Comparison of ENCODE assay signal across 21 cellular contexts in genomic region chr16:2910441-2910840, GRCh38. TPM values are rescaled to one million over a fixed set of nuclear protein-coding genes. Genes with fewer than 3 reads are reported as not detected.
DNase-seq lines count a peak whose midpoint lies in the region; ATAC-seq, FAIRE-seq and TF ChIP-seq lines count a peak whose summit lies in the region.
"Had no signal": no experiment of that assay in that cellular context is flagged by ENCODE, and none has a peak within 500 bp of the region (broad histone marks: within the 10 kb centered on the region; RNA-seq: fewer than 3 reads in every experiment).

No MANE protein-coding gene starts in this region.

- no peak overlapping the region for H3K9ac ChIP-seq in K562 (ENCODE audit: insufficient read depth in 1 of 2, low read depth in 2 of 2, low read length in 2 of 2)

- POLR2A ChIA-PET in CD4-positive, alpha-beta T cell (lab: Charles Lee), result interaction anchor here (3.7 kb wide), 1 partner anchor 27 kb away, joined by 60 read pairs; the partner anchor contains the start of gene FLYWCH2
- POLR2A ChIA-PET in K562 (lab: Yijun Ruan, JAX), result no interaction called here
- POLR2A ChIA-PET in naive thymus-derived CD4-positive, alpha-beta T cell (lab: Charles Lee), result interaction anchor here (0.6 to 4.2 kb wide), 3 partner anchors 10 to 36 kb away, joined by 3 to 37 read pairs (median 8); partner anchors contain the start of gene FLYWCH2

- intact Hi-C loops in CD4-positive, alpha-beta T cell (cut with DNase I, micrococcal nuclease), result loop anchor here in 1 of 2 experiments (5.0 kb wide), 1 partner anchor 72 kb away; the partner anchor contains the start of gene PKMYT1
- intact Hi-C loops in K562 (cut with micrococcal nuclease), result no loop called here
- intact Hi-C loops in naive thymus-derived CD4-positive, alpha-beta T cell (cut with micrococcal nuclease), result loop anchor here in 1 of 2 donors (5.0 kb wide), 3 partner anchors 72 to 238 kb away; partner anchors contain the start of genes HCFC1R1, PKMYT1, THOC6 and TNFRSF12A

- no peaks in the 10 kb centered on the region for H4K20me1 ChIP-seq in K562 (replicated peaks; ENCODE audit: control insufficient read depth, insufficient read depth, low read length)

- no peak for TF ChIP-seq RAD21 in K562 (CRISPR knock-in tag; conservative IDR thresholded peaks at IDR 0.05 in 1 of 2, IDR thresholded peaks at IDR 0.05 in 1 of 2)

- H3K4me2 ChIP-seq in K562 (ENCODE audit: insufficient read depth, low read length), result no peak overlapping the region

- no peak overlapping the region for H3K4me3 ChIP-seq in K562
- no peak overlapping the region for H3K4me3 ChIP-seq in naive thymus-derived CD4-positive, alpha-beta T cell (ENCODE audit: low read length)

- CTCF ChIA-PET in CD4-positive, alpha-beta T cell (lab: Charles Lee), result interaction anchor here (1.1 to 4.0 kb wide), 2 partner anchors 17 to 36 kb away, joined by 4 to 19 read pairs; no protein-coding TSS in a partner anchor
- CTCF ChIA-PET in K562 (lab: Yijun Ruan, JAX; ENCODE audit: low intra/inter-chr PET ratio), result no interaction called here
- CTCF ChIA-PET in naive thymus-derived CD4-positive, alpha-beta T cell (lab: Charles Lee), result interaction anchor here (2.0 kb wide), 1 partner anchor 10 kb away, joined by 4 read pairs; no protein-coding TSS in a partner anchor

- peaks cover 20 to 44% of the 10 kb centered on the region in 2 experiments for H3K4me1 ChIP-seq in K562 (replicated peaks in 1 of 2; ENCODE audit: control insufficient read depth in 2 of 2, insufficient read depth in 2 of 2, low read length in 2 of 2)
- peaks cover 14 to 15% of the 10 kb centered on the region in 2 donors for H3K4me1 ChIP-seq in naive thymus-derived CD4-positive, alpha-beta T cell (ENCODE audit: control insufficient read depth in 2 of 2, insufficient read depth in 2 of 2, low read length in 2 of 2)

- H3K4me3 Mint-ChIP-seq in CD4-positive, alpha-beta T cell, result peak overlapping the region; percentile 74
- H3K4me3 Mint-ChIP-seq in naive thymus-derived CD4-positive, alpha-beta T cell, result peak overlapping the region; percentile 50 to 94 (median 89)

- H3K4me1 Mint-ChIP-seq in CD4-positive, alpha-beta T cell (ENCODE audit: low read depth), result peaks cover 46% of the 10 kb centered on the region
- H3K4me1 Mint-ChIP-seq in naive thymus-derived CD4-positive, alpha-beta T cell, result peaks cover 18 to 51% (median 42%) of the 10 kb centered on the region in 7 donors

- no peaks in the 10 kb centered on the region for H3K9me3 ChIP-seq in CD4-positive, alpha-beta T cell (ENCODE audit: control insufficient read depth, low read length)
- H3K9me3 ChIP-seq in K562 (replicated peaks; ENCODE audit: control insufficient read depth, insufficient read depth, low read depth, low read length), result no peaks in the 10 kb centered on the region
- no peaks in the 10 kb centered on the region for H3K9me3 ChIP-seq in naive thymus-derived CD4-positive, alpha-beta T cell (ENCODE audit: control insufficient read depth in 2 of 3, low read length in 3 of 3)
- H3K9me3 ChIP-seq: right lobe of liver had no signal

- TF ChIP-seq EP300 in K562 (IDR thresholded peaks at IDR 0.05; ENCODE audit: low read length), result no peak

- no peak for TF ChIP-seq POLR2A in K562 (conservative IDR thresholded peaks at IDR 0.05)

- H3K27me3 ChIP-seq in CD4-positive, alpha-beta T cell (ENCODE audit: control insufficient read depth, insufficient read depth, low read length), result no peaks in the 10 kb centered on the region
- H3K27me3 ChIP-seq in K562 (ENCODE audit: control insufficient read depth in 2 of 2, insufficient read depth in 2 of 2, low read length in 2 of 2), result no peaks in the 10 kb centered on the region
- H3K27me3 ChIP-seq in naive thymus-derived CD4-positive, alpha-beta T cell (ENCODE audit: control insufficient read depth in 2 of 2, insufficient read depth in 2 of 2, low read length in 2 of 2), result no peaks in the 10 kb centered on the region
- H3K27me3 ChIP-seq: right lobe of liver had no signal

- no peak overlapping the region for H3K27ac ChIP-seq in CD4-positive, alpha-beta T cell (ENCODE audit: low read depth, low read length)
- H3K27ac ChIP-seq in K562 (ENCODE audit: extremely low read depth, low read depth, low read length), result no peak overlapping the region
- H3K27ac ChIP-seq in naive thymus-derived CD4-positive, alpha-beta T cell (ENCODE audit: low read depth, low read length), result no peak overlapping the region
- H3K27ac ChIP-seq: right lobe of liver had no signal

- peaks cover 11% of the 10 kb centered on the region; the same call in 2 of the 3 replicates for H3K36me3 ChIP-seq in K562 (ENCODE audit: control insufficient read depth, insufficient read depth, low read length)
- peaks cover 0 to 10% (median 0%) of the 10 kb centered on the region in 3 experiments for H3K36me3 ChIP-seq in naive thymus-derived CD4-positive, alpha-beta T cell (ENCODE audit: control insufficient read depth in 2 of 3, insufficient read depth in 3 of 3, low read length in 3 of 3)

- DNase-seq in CD4-positive, alpha-beta T cell, result no peak
- DNase-seq in GM03348 (ENCODE audit: low spot score) (peak; percentile 13), K562 (ENCODE audit: extremely low read depth in 1 of 4, low spot score in 3 of 4) (no peak), COR-L47 (lab: John Stamatoyannopoulos, UW) (no peak), cerebellar nuclear complex (lab: John Stamatoyannopoulos, UW) (no peak), amygdala (lab: John Stamatoyannopoulos, UW) (no peak)
- no peak for DNase-seq in naive thymus-derived CD4-positive, alpha-beta T cell
- DNase-seq: activated effector memory CD4-positive, alpha-beta T cell treated with anti-CD3 and anti-CD28 coated beads, Interleukin-2, amount 50 U/mL, for 16 hours; caudate nucleus; GDM1; hippocampal formation; NCI-H2081; right lobe of liver; RPMI8226; stimulated activated CD4-positive, alpha-beta T cell treated with anti-CD3 and anti-CD28 coated beads, Interleukin-2, amount 100 ng/mL, for 48 hours; T1000 had no signal

- no TSS peak for BruUV-seq in K562 (replicated peaks; lab: Mats Ljungman, UMichigan)

- peak overlapping the region; percentile 83 for H3K27ac Mint-ChIP-seq in CD4-positive, alpha-beta T cell
- peak overlapping the region in 2 of 9 donors; percentile 69 to 80 for H3K27ac Mint-ChIP-seq in naive thymus-derived CD4-positive, alpha-beta T cell

- no peak for ATAC-seq in CD4-positive, alpha-beta T cell (ENCODE audit: poor library complexity)
- no peak for ATAC-seq in K562
- no peak for ATAC-seq in naive thymus-derived CD4-positive, alpha-beta T cell
- no peak for ATAC-seq in GM18517 (IDR thresholded peaks at IDR 0.05; ENCODE audit: unreplicated experiment)
- ATAC-seq: left lobe of liver, right lobe of liver had no signal

- H3K36me3 Mint-ChIP-seq in CD4-positive, alpha-beta T cell (ENCODE audit: low read depth), result peaks cover 20% of the 10 kb centered on the region
- peaks cover 0 to 6% (median 0%) of the 10 kb centered on the region in 5 donors for H3K36me3 Mint-ChIP-seq in naive thymus-derived CD4-positive, alpha-beta T cell

- H2AFZ ChIP-seq in K562 (ENCODE audit: low read depth, low read length), result peak overlapping the region; percentile 44

- TF ChIP-seq CTCF in CD4-positive, alpha-beta T cell (IDR thresholded peaks at IDR 0.05), result no peak
- no peak for TF ChIP-seq CTCF in K562 (IDR thresholded peaks at IDR 0.05 in 2 of 3, conservative IDR thresholded peaks at IDR 0.05 in 1 of 3; ENCODE audit: insufficient read depth in 2 of 3, low read depth in 1 of 3, low read length in 3 of 3)

- H3K79me2 ChIP-seq in K562 (ENCODE audit: control insufficient read depth, insufficient read depth, low read length), result peaks cover 16% of the 10 kb centered on the region

- no peaks in the 10 kb centered on the region for H3K27me3 Mint-ChIP-seq in CD4-positive, alpha-beta T cell
- peaks cover 0 to 10% (median 0%) of the 10 kb centered on the region in 5 donors for H3K27me3 Mint-ChIP-seq in naive thymus-derived CD4-positive, alpha-beta T cell

- no peaks in the 10 kb centered on the region for H3K9me3 Mint-ChIP-seq in CD4-positive, alpha-beta T cell
- no peaks in the 10 kb centered on the region for H3K9me3 Mint-ChIP-seq in naive thymus-derived CD4-positive, alpha-beta T cell

- in situ Hi-C loops in K562 (cut with MboI), result loop anchor here (5.0 kb wide), 1 partner anchor 38 kb away; no protein-coding TSS in a partner anchor

- WGBS in K562 (ENCODE audit: insufficient coverage, low coverage, missing lambda C conversion rate), result 34% methylated on average over 4 of the region's 4 CpGs

- no peaks in the 10 kb centered on the region for H3K9me1 ChIP-seq in K562 (ENCODE audit: control insufficient read depth, insufficient read depth, low read length)

- no peak for FAIRE-seq in K562 (lab: Jason Lieb, UNC)
- FAIRE-seq: HTR-8/SVneo had no signal

RNA-seq across cellular contexts. Expression of gene FLYWCH1, which starts 1.3 kb away (rescaled TPM):
- 10 to 100 TPM; 84.8 to 97.0 TPM for total RNA-seq in CD4-positive, alpha-beta T cell
- total RNA-seq in K562 (2011; cell fraction: chromatin; rRNA removed; ENCODE audit: low replicate concordance), result 17.5 and 43.7 TPM in 2 replicates
- 32.5 and 32.6 TPM in 2 replicates for total RNA-seq in K562 (2011; cell fraction: nucleolus; rRNA removed)
- total RNA-seq in K562 (2011; cell fraction: nucleoplasm; rRNA removed), result 23.0 and 25.4 TPM in 2 replicates
- total RNA-seq in K562 (2014; rRNA removed) (27.0 and 32.8 TPM in 2 replicates), K562 (2014; rRNA removed; fragmentation: Illumina TruSeq; extraction: Trizol) (2.2 and 2.5 TPM in 2 replicates), K562 (2015; rRNA removed; fragmentation: Illumina TruSeq; extraction: Trizol) (10.3 and 11.3 TPM in 2 replicates), K562 (2021) (32.7 and 33.6 TPM in 2 replicates)
- polyA plus RNA-seq in K562 (2011; rRNA removed) (6.1 and 8.4 TPM in 2 replicates), K562 (2014; fragmentation: Illumina TruSeq; extraction: Trizol) (11.6 and 13.2 TPM in 2 replicates), K562 (2014; fragmentation: Nextera tagmentation; extraction: Ambion mirVana) (under 1 TPM; 0.18 to 0.52 TPM), K562 (2014; rRNA removed) (18.7 and 20.4 TPM in 2 replicates)
- 11.7 and 27.6 TPM in 2 replicates for polyA plus RNA-seq in K562 (2011; cell fraction: cytosol; rRNA removed)
- polyA plus RNA-seq in K562 (2011; cell fraction: nucleus; rRNA removed), result 18.7 and 32.5 TPM in 2 replicates
- polyA plus RNA-seq in K562 (2012), result 15.4 and 25.6 TPM in 2 replicates
- polyA minus RNA-seq in K562 (2011; rRNA and poly(A)+ RNA removed), result 2.1 and 5.8 TPM in 2 replicates
- polyA minus RNA-seq in K562 (2011; cell fraction: cytosol; rRNA and poly(A)+ RNA removed), result 8.8 and 13.6 TPM in 2 replicates
- polyA minus RNA-seq in K562 (2011; cell fraction: nucleus; rRNA and poly(A)+ RNA removed), result 10.6 and 11.7 TPM in 2 replicates
- 100 to 1,000 TPM in 2 of 5 experiments, 10 to 100 TPM in 3; 48.6 to 149 (median 87.0) TPM for total RNA-seq in naive thymus-derived CD4-positive, alpha-beta T cell
- 10 to 100 TPM; 12.4 to 30.0 TPM for polyA plus RNA-seq in naive thymus-derived CD4-positive, alpha-beta T cell

RNA-seq across cellular contexts. Expression of gene FLYWCH2, which starts 27.4 kb away (rescaled TPM):
- 1 to 10 TPM; 7.8 to 8.1 TPM for total RNA-seq in CD4-positive, alpha-beta T cell
- total RNA-seq in K562 (2011; cell fraction: chromatin; rRNA removed; ENCODE audit: low replicate concordance), result 2.1 and 5.8 TPM in 2 replicates
- total RNA-seq in K562 (2011; cell fraction: nucleolus; rRNA removed), result 5.5 and 7.5 TPM in 2 replicates
- total RNA-seq in K562 (2011; cell fraction: nucleoplasm; rRNA removed), result 3.2 and 5.1 TPM in 2 replicates
- total RNA-seq in K562 (2014; rRNA removed) (55.5 and 69.2 TPM in 2 replicates), K562 (2014; rRNA removed; fragmentation: Illumina TruSeq; extraction: Trizol) (3.5 and 4.8 TPM in 2 replicates), K562 (2015; rRNA removed; fragmentation: Illumina TruSeq; extraction: Trizol) (24.2 and 28.0 TPM in 2 replicates), K562 (2021) (25.4 and 28.4 TPM in 2 replicates)
- polyA plus RNA-seq in K562 (2011; rRNA removed) (7.6 and 11.4 TPM in 2 replicates), K562 (2014; fragmentation: Illumina TruSeq; extraction: Trizol) (5.8 and 22.3 TPM in 2 replicates), K562 (2014; fragmentation: Nextera tagmentation; extraction: Ambion mirVana) (1 to 10 TPM in 1 of 2 experiments, under 1 TPM in 1; 0.70 to 1.4 TPM), K562 (2014; rRNA removed) (45.7 and 52.6 TPM in 2 replicates)
- 18.7 and 38.7 TPM in 2 replicates for polyA plus RNA-seq in K562 (2011; cell fraction: cytosol; rRNA removed)
- polyA plus RNA-seq in K562 (2011; cell fraction: nucleus; rRNA removed), result 9.2 and 10.8 TPM in 2 replicates
- polyA plus RNA-seq in K562 (2012), result 21.3 and 30.5 TPM in 2 replicates
- polyA minus RNA-seq in K562 (2011; rRNA and poly(A)+ RNA removed), result 0.96 and 1.9 TPM in 2 replicates
- polyA minus RNA-seq in K562 (2011; cell fraction: cytosol; rRNA and poly(A)+ RNA removed), result 8.5 and 10.3 TPM in 2 replicates
- polyA minus RNA-seq in K562 (2011; cell fraction: nucleus; rRNA and poly(A)+ RNA removed), result 2.6 and 4.6 TPM in 2 replicates
- 10 to 100 TPM; 13.6 to 30.4 (median 24.0) TPM for total RNA-seq in naive thymus-derived CD4-positive, alpha-beta T cell
- polyA plus RNA-seq in naive thymus-derived CD4-positive, alpha-beta T cell, result 10 to 100 TPM; 24.8 to 26.8 TPM

RNA-seq across cellular contexts. Expression of gene PRSS22, which starts 52.5 kb away (rescaled TPM):
- 1 to 10 TPM in 1 of 2 experiments, under 1 TPM in 1; 0.93 to 1.1 TPM for total RNA-seq in CD4-positive, alpha-beta T cell
- total RNA-seq in K562 (2011; cell fraction: chromatin; rRNA removed; ENCODE audit: low replicate concordance), result not detected in 2 replicates
- not detected in 2 replicates for total RNA-seq in K562 (2011; cell fraction: nucleolus; rRNA removed)
- not detected in 2 replicates for total RNA-seq in K562 (2011; cell fraction: nucleoplasm; rRNA removed)
- not detected in 2 replicates for total RNA-seq in K562 (2014; rRNA removed)
- total RNA-seq in K562 (2014; rRNA removed; fragmentation: Illumina TruSeq; extraction: Trizol), result not detected in 2 replicates
- not detected in 2 replicates for total RNA-seq in K562 (2015; rRNA removed; fragmentation: Illumina TruSeq; extraction: Trizol)
- not detected in 2 replicates for total RNA-seq in K562 (2021)
- polyA plus RNA-seq in K562 (2011; rRNA removed), result 0.13 TPM in 1 of 2 replicates, not detected in the other
- polyA plus RNA-seq in K562 (2011; cell fraction: cytosol; rRNA removed), result 0.07 TPM in 1 of 2 replicates, not detected in the other
- 0.29 and 0.97 TPM in 2 replicates for polyA plus RNA-seq in K562 (2011; cell fraction: nucleus; rRNA removed)
- polyA plus RNA-seq in K562 (2012), result 0.24 TPM in 1 of 2 replicates, not detected in the other
- polyA plus RNA-seq in K562 (2014; fragmentation: Illumina TruSeq; extraction: Trizol), result not detected in 2 replicates
- polyA plus RNA-seq in K562 (2014; fragmentation: Nextera tagmentation; extraction: Ambion mirVana), result not detected
- 0.42 TPM in 1 of 2 replicates, not detected in the other for polyA plus RNA-seq in K562 (2014; rRNA removed)
- not detected in 2 replicates for polyA minus RNA-seq in K562 (2011; rRNA and poly(A)+ RNA removed)
- polyA minus RNA-seq in K562 (2011; cell fraction: cytosol; rRNA and poly(A)+ RNA removed), result not detected in 2 replicates
- not detected in 2 replicates for polyA minus RNA-seq in K562 (2011; cell fraction: nucleus; rRNA and poly(A)+ RNA removed)
- total RNA-seq in naive thymus-derived CD4-positive, alpha-beta T cell, result under 1 TPM in 2 of 5 experiments, not detected in 3; 0.59 to 0.72 TPM
- polyA plus RNA-seq in naive thymus-derived CD4-positive, alpha-beta T cell, result not detected
- total RNA-seq: myocyte had no signal

RNA-seq across cellular contexts. Expression of gene KREMEN2, which starts 53.6 kb away (rescaled TPM):
- total RNA-seq in CD4-positive, alpha-beta T cell, result not detected
- 1.7 and 9.3 TPM in 2 replicates for total RNA-seq in K562 (2011; cell fraction: chromatin; rRNA removed; ENCODE audit: low replicate concordance)
- 17.9 and 19.0 TPM in 2 replicates for total RNA-seq in K562 (2011; cell fraction: nucleolus; rRNA removed)
- 5.8 and 6.7 TPM in 2 replicates for total RNA-seq in K562 (2011; cell fraction: nucleoplasm; rRNA removed)
- total RNA-seq in K562 (2014; rRNA removed), result 7.7 and 8.6 TPM in 2 replicates
- total RNA-seq in K562 (2014; rRNA removed; fragmentation: Illumina TruSeq; extraction: Trizol), result 0.67 and 0.84 TPM in 2 replicates
- total RNA-seq in K562 (2015; rRNA removed; fragmentation: Illumina TruSeq; extraction: Trizol), result 1.5 and 2.0 TPM in 2 replicates
- 7.6 and 8.2 TPM in 2 replicates for total RNA-seq in K562 (2021)
- polyA plus RNA-seq in K562 (2011; rRNA removed), result 1.4 and 3.1 TPM in 2 replicates
- 3.1 and 10.2 TPM in 2 replicates for polyA plus RNA-seq in K562 (2011; cell fraction: cytosol; rRNA removed)
- 14.7 and 20.3 TPM in 2 replicates for polyA plus RNA-seq in K562 (2011; cell fraction: nucleus; rRNA removed)
- 1.2 and 3.0 TPM in 2 replicates for polyA plus RNA-seq in K562 (2012)
- 0.25 and 1.5 TPM in 2 replicates for polyA plus RNA-seq in K562 (2014; fragmentation: Illumina TruSeq; extraction: Trizol)
- under 1 TPM in 1 of 2 experiments, not detected in 1; 0.04 TPM for polyA plus RNA-seq in K562 (2014; fragmentation: Nextera tagmentation; extraction: Ambion mirVana)
- 7.1 and 7.5 TPM in 2 replicates for polyA plus RNA-seq in K562 (2014; rRNA removed)
- 0.21 and 0.30 TPM in 2 replicates for polyA minus RNA-seq in K562 (2011; rRNA and poly(A)+ RNA removed)
- 2.8 and 2.9 TPM in 2 replicates for polyA minus RNA-seq in K562 (2011; cell fraction: cytosol; rRNA and poly(A)+ RNA removed)
- polyA minus RNA-seq in K562 (2011; cell fraction: nucleus; rRNA and poly(A)+ RNA removed), result 2.4 and 2.9 TPM in 2 replicates
- total RNA-seq in naive thymus-derived CD4-positive, alpha-beta T cell, result not detected
- not detected for polyA plus RNA-seq in naive thymus-derived CD4-positive, alpha-beta T cell
- total RNA-seq: left lobe of liver, right lobe of liver, ureter had no signal

RNA-seq across cellular contexts. Expression of gene PAQR4, which starts 58.7 kb away (rescaled TPM):
- under 1 TPM; 0.39 to 0.44 TPM for total RNA-seq in CD4-positive, alpha-beta T cell
- 19.5 and 61.4 TPM in 2 replicates for total RNA-seq in K562 (2011; cell fraction: chromatin; rRNA removed; ENCODE audit: low replicate concordance)
- 51.0 and 53.6 TPM in 2 replicates for total RNA-seq in K562 (2011; cell fraction: nucleolus; rRNA removed)
- 31.3 and 34.3 TPM in 2 replicates for total RNA-seq in K562 (2011; cell fraction: nucleoplasm; rRNA removed)
- total RNA-seq in K562 (2014; rRNA removed), result 25.3 and 30.1 TPM in 2 replicates
- total RNA-seq in K562 (2014; rRNA removed; fragmentation: Illumina TruSeq; extraction: Trizol), result 8.2 and 10.7 TPM in 2 replicates
- total RNA-seq in K562 (2015; rRNA removed; fragmentation: Illumina TruSeq; extraction: Trizol), result 19.5 and 22.0 TPM in 2 replicates
- total RNA-seq in K562 (2021), result 40.4 TPM in 2 replicates
- 11.6 and 14.6 TPM in 2 replicates for polyA plus RNA-seq in K562 (2011; rRNA removed)
- 16.4 and 41.9 TPM in 2 replicates for polyA plus RNA-seq in K562 (2011; cell fraction: cytosol; rRNA removed)
- polyA plus RNA-seq in K562 (2011; cell fraction: nucleus; rRNA removed), result 40.3 and 69.3 TPM in 2 replicates
- 21.4 and 26.0 TPM in 2 replicates for polyA plus RNA-seq in K562 (2012)
- polyA plus RNA-seq in K562 (2014; fragmentation: Illumina TruSeq; extraction: Trizol), result 21.1 and 27.8 TPM in 2 replicates
- 1 to 10 TPM in 1 of 2 experiments, under 1 TPM in 1; 0.62 to 1.0 TPM for polyA plus RNA-seq in K562 (2014; fragmentation: Nextera tagmentation; extraction: Ambion mirVana)
- polyA plus RNA-seq in K562 (2014; rRNA removed), result 28.9 and 31.6 TPM in 2 replicates
- 4.7 and 8.4 TPM in 2 replicates for polyA minus RNA-seq in K562 (2011; rRNA and poly(A)+ RNA removed)
- 13.9 and 18.4 TPM in 2 replicates for polyA minus RNA-seq in K562 (2011; cell fraction: cytosol; rRNA and poly(A)+ RNA removed)
- 10.0 and 12.0 TPM in 2 replicates for polyA minus RNA-seq in K562 (2011; cell fraction: nucleus; rRNA and poly(A)+ RNA removed)
- total RNA-seq in naive thymus-derived CD4-positive, alpha-beta T cell, result 10 to 100 TPM in 1 of 5 experiments, 1 to 10 TPM in 1, under 1 TPM in 3; 0.40 to 39.4 (median 0.79) TPM
- polyA plus RNA-seq in naive thymus-derived CD4-positive, alpha-beta T cell, result under 1 TPM in 1 of 2 donors, not detected in 1; 0.54 TPM
